In genomic region chr14:93909429-93910128, GRCh38 we compare ENCODE assay signal across 1 cellular context.
A peak's percentile ranks its signal among the peaks of the same experiment; 100 is the strongest.
TF ChIP-seq lines count a peak whose summit lies in the region.

No MANE protein-coding gene starts in this region.

TF ChIP-seq in HepG2, 621 proteins besides CTCF, POLR2A, EP300 and RAD21 (continued from another document and continues in another):
- no peak for TF ChIP-seq ZNF414 (CRISPR knock-in tag; IDR thresholded peaks at IDR 0.05)
- TF ChIP-seq, protein P1, sequence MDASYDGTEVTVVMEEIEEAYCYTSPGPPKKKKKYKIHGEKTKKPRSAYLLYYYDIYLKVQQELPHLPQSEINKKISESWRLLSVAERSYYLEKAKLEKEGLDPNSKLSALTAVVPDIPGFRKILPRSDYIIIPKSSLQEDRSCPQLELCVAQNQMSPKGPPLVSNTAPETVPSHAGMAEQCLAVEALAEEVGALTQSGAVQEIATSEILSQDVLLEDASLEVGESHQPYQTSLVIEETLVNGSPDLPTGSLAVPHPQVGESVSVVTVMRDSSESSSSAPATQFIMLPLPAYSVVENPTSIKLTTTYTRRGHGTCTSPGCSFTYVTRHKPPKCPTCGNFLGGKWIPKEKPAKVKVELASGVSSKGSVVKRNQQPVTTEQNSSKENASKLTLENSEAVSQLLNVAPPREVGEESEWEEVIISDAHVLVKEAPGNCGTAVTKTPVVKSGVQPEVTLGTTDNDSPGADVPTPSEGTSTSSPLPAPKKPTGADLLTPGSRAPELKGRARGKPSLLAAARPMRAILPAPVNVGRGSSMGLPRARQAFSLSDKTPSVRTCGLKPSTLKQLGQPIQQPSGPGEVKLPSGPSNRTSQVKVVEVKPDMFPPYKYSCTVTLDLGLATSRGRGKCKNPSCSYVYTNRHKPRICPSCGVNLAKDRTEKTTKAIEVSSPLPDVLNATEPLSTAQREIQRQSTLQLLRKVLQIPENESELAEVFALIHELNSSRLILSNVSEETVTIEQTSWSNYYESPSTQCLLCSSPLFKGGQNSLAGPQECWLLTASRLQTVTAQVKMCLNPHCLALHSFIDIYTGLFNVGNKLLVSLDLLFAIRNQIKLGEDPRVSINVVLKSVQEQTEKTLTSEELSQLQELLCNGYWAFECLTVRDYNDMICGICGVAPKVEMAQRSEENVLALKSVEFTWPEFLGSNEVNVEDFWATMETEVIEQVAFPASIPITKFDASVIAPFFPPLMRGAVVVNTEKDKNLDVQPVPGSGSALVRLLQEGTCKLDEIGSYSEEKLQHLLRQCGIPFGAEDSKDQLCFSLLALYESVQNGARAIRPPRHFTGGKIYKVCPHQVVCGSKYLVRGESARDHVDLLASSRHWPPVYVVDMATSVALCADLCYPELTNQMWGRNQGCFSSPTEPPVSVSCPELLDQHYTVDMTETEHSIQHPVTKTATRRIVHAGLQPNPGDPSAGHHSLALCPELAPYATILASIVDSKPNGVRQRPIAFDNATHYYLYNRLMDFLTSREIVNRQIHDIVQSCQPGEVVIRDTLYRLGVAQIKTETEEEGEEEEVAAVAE (CRISPR knock-in tag; IDR thresholded peaks at IDR 0.05; ENCODE audit: borderline replicate concordance): no peak
- no peak for TF ChIP-seq ZNF660 (CRISPR knock-in tag; IDR thresholded peaks at IDR 0.05; ENCODE audit: borderline replicate concordance, low read depth)
- no peak for TF ChIP-seq ZBTB46 (CRISPR knock-in tag; IDR thresholded peaks at IDR 0.05; ENCODE audit: borderline replicate concordance)
- TF ChIP-seq HDAC6 (IDR thresholded peaks at IDR 0.05; ENCODE audit: low read depth, low read length): no peak
- peak; percentile 45 for TF ChIP-seq HDAC2 (CRISPR knock-in tag; IDR thresholded peaks at IDR 0.05)
- TF ChIP-seq, protein P2, sequence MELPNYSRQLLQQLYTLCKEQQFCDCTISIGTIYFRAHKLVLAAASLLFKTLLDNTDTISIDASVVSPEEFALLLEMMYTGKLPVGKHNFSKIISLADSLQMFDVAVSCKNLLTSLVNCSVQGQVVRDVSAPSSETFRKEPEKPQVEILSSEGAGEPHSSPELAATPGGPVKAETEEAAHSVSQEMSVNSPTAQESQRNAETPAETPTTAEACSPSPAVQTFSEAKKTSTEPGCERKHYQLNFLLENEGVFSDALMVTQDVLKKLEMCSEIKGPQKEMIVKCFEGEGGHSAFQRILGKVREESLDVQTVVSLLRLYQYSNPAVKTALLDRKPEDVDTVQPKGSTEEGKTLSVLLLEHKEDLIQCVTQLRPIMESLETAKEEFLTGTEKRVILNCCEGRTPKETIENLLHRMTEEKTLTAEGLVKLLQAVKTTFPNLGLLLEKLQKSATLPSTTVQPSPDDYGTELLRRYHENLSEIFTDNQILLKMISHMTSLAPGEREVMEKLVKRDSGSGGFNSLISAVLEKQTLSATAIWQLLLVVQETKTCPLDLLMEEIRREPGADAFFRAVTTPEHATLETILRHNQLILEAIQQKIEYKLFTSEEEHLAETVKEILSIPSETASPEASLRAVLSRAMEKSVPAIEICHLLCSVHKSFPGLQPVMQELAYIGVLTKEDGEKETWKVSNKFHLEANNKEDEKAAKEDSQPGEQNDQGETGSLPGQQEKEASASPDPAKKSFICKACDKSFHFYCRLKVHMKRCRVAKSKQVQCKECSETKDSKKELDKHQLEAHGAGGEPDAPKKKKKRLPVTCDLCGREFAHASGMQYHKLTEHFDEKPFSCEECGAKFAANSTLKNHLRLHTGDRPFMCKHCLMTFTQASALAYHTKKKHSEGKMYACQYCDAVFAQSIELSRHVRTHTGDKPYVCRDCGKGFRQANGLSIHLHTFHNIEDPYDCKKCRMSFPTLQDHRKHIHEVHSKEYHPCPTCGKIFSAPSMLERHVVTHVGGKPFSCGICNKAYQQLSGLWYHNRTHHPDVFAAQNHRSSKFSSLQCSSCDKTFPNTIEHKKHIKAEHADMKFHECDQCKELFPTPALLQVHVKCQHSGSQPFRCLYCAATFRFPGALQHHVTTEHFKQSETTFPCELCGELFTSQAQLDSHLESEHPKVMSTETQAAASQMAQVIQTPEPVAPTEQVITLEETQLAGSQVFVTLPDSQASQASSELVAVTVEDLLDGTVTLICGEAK (IDR thresholded peaks at IDR 0.05): no peak
- TF ChIP-seq, protein P2 (CRISPR knock-in tag; IDR thresholded peaks at IDR 0.05): no peak
- TF ChIP-seq TCF12 (IDR thresholded peaks at IDR 0.05): no peak
- no peak for TF ChIP-seq TCF12 (CRISPR knock-in tag; IDR thresholded peaks at IDR 0.05)
- TF ChIP-seq ZNF766 (CRISPR knock-in tag; IDR thresholded peaks at IDR 0.05; ENCODE audit: borderline replicate concordance): no peak
- no peak for TF ChIP-seq KMT2B (CRISPR knock-in tag; IDR thresholded peaks at IDR 0.05)
- TF ChIP-seq AHR (CRISPR knock-in tag; IDR thresholded peaks at IDR 0.05): no peak
- TF ChIP-seq MBD4 (IDR thresholded peaks at IDR 0.05; ENCODE audit: borderline replicate concordance, low read length): no peak
- no peak for TF ChIP-seq CENPT (CRISPR knock-in tag; IDR thresholded peaks at IDR 0.05; ENCODE audit: low read depth)
- no peak for TF ChIP-seq ZNF382 (CRISPR knock-in tag; IDR thresholded peaks at IDR 0.05; ENCODE audit: borderline replicate concordance)
- no peak for TF ChIP-seq SMAD1 (CRISPR knock-in tag; IDR thresholded peaks at IDR 0.05; ENCODE audit: borderline replicate concordance, low read depth)
- TF ChIP-seq SAFB2 (CRISPR knock-in tag; IDR thresholded peaks at IDR 0.05; ENCODE audit: borderline replicate concordance, low read depth): no peak
- TF ChIP-seq ZFAT (CRISPR knock-in tag; conservative IDR thresholded peaks at IDR 0.05): no peak
- TF ChIP-seq HCFC1 (IDR thresholded peaks at IDR 0.05; ENCODE audit: low read depth, low read length): no peak
- peak; percentile 30; the same call in 1 of the 2 replicates for TF ChIP-seq ZFP91 (CRISPR knock-in tag; IDR thresholded peaks at IDR 0.05; ENCODE audit: borderline replicate concordance)
- peak; percentile 61 for TF ChIP-seq PHF21A (CRISPR knock-in tag; IDR thresholded peaks at IDR 0.05)
- TF ChIP-seq, protein P3, sequence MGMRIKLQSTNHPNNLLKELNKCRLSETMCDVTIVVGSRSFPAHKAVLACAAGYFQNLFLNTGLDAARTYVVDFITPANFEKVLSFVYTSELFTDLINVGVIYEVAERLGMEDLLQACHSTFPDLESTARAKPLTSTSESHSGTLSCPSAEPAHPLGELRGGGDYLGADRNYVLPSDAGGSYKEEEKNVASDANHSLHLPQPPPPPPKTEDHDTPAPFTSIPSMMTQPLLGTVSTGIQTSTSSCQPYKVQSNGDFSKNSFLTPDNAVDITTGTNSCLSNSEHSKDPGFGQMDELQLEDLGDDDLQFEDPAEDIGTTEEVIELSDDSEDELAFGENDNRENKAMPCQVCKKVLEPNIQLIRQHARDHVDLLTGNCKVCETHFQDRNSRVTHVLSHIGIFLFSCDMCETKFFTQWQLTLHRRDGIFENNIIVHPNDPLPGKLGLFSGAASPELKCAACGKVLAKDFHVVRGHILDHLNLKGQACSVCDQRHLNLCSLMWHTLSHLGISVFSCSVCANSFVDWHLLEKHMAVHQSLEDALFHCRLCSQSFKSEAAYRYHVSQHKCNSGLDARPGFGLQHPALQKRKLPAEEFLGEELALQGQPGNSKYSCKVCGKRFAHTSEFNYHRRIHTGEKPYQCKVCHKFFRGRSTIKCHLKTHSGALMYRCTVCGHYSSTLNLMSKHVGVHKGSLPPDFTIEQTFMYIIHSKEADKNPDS (CRISPR knock-in tag; IDR thresholded peaks at IDR 0.05): no peak
- TF ChIP-seq ARNTL (CRISPR knock-in tag; IDR thresholded peaks at IDR 0.05): no peak
- no peak for TF ChIP-seq ZNF720 (CRISPR knock-in tag; IDR thresholded peaks at IDR 0.05)
- no peak for TF ChIP-seq ZSCAN31 (CRISPR knock-in tag; IDR thresholded peaks at IDR 0.05; ENCODE audit: low read depth)
- TF ChIP-seq ZNF816 (CRISPR knock-in tag; IDR thresholded peaks at IDR 0.05; ENCODE audit: borderline replicate concordance): no peak
- TF ChIP-seq, protein P4, sequence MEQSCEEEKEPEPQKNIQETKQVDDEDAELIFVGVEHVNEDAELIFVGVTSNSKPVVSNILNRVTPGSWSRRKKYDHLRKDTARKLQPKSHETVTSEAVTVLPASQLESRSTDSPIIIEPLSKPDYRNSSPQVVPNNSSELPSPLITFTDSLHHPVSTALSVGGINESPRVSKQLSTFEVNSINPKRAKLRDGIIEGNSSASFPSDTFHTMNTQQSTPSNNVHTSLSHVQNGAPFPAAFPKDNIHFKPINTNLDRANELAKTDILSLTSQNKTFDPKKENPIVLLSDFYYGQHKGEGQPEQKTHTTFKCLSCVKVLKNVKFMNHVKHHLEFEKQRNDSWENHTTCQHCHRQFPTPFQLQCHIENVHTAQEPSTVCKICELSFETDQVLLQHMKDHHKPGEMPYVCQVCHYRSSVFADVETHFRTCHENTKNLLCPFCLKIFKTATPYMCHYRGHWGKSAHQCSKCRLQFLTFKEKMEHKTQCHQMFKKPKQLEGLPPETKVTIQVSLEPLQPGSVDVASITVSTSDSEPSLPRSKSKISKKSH (CRISPR knock-in tag; IDR thresholded peaks at IDR 0.05; ENCODE audit: borderline replicate concordance): no peak
- no peak for TF ChIP-seq ZNF850 (CRISPR knock-in tag; conservative IDR thresholded peaks at IDR 0.05)
- no peak for TF ChIP-seq ZNF501 (CRISPR knock-in tag; IDR thresholded peaks at IDR 0.05)
- TF ChIP-seq SIX4 (CRISPR knock-in tag; IDR thresholded peaks at IDR 0.05): no peak
- TF ChIP-seq XRCC5 (optimal IDR thresholded peaks at IDR 0.05; ENCODE audit: low read length): peak; percentile 59
- TF ChIP-seq, protein P5, sequence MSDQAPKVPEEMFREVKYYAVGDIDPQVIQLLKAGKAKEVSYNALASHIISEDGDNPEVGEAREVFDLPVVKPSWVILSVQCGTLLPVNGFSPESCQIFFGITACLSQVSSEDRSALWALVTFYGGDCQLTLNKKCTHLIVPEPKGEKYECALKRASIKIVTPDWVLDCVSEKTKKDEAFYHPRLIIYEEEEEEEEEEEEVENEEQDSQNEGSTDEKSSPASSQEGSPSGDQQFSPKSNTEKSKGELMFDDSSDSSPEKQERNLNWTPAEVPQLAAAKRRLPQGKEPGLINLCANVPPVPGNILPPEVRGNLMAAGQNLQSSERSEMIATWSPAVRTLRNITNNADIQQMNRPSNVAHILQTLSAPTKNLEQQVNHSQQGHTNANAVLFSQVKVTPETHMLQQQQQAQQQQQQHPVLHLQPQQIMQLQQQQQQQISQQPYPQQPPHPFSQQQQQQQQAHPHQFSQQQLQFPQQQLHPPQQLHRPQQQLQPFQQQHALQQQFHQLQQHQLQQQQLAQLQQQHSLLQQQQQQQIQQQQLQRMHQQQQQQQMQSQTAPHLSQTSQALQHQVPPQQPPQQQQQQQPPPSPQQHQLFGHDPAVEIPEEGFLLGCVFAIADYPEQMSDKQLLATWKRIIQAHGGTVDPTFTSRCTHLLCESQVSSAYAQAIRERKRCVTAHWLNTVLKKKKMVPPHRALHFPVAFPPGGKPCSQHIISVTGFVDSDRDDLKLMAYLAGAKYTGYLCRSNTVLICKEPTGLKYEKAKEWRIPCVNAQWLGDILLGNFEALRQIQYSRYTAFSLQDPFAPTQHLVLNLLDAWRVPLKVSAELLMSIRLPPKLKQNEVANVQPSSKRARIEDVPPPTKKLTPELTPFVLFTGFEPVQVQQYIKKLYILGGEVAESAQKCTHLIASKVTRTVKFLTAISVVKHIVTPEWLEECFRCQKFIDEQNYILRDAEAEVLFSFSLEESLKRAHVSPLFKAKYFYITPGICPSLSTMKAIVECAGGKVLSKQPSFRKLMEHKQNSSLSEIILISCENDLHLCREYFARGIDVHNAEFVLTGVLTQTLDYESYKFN (CRISPR knock-in tag; conservative IDR thresholded peaks at IDR 0.05): peak; percentile 84
